8 cellular contexts compared by ENCODE assay signal in the genomic region with DNA sequence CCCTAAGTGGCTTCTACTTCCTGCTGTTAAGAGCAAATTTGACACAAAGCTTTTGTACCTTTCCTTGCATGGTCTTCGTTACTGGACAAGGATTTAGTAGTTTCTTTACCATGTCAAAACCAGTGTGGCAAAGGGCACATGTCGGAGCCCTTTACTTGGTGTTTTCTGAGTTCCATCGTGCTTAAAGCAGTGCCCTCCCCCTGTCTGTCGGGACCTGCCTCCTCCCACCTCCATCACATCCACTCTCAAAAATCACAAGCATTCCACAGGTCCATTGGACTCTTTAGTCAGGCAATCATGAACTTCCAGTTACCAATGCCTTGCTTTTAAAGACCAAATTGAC. TPM values are rescaled to one million over a fixed set of nuclear protein-coding genes. Genes with fewer than 3 reads are reported as not detected.
DNase-seq lines count a peak whose midpoint lies in the region; ATAC-seq and TF ChIP-seq lines count a peak whose summit lies in the region.

No MANE protein-coding gene starts in this region.

- H3K4me3 ChIP-seq in MM.1S (ENCODE audit: low read length) (peak overlapping the region; percentile 53), mesenchymal stem cell (ENCODE audit: insufficient read depth in 1 of 2, low read depth in 1 of 2, low read length in 2 of 2) (no peak overlapping the region), colonic mucosa (no peak overlapping the region)

- no peak overlapping the region for H3K23ac ChIP-seq in mesenchymal stem cell (ENCODE audit: low read length in 2 of 2)

- no peak overlapping the region for H2BK15ac ChIP-seq in mesenchymal stem cell (ENCODE audit: low read depth, poor library complexity, severe bottlenecking)

- H3K9me3 ChIP-seq in MM.1S (replicated peaks; ENCODE audit: insufficient read depth, low read length) (no peaks in the 10 kb centered on the region), mesenchymal stem cell (ENCODE audit: control insufficient read depth, low read length) (no peaks in the 10 kb centered on the region), colonic mucosa (no peaks in the 10 kb centered on the region)

- H3K4me1 ChIP-seq in MM.1S (ENCODE audit: low read length) (peaks cover 13% of the 10 kb centered on the region), mesenchymal stem cell (ENCODE audit: control insufficient read depth, insufficient read depth, low read depth, low read length) (peaks cover 4% of the 10 kb centered on the region), colonic mucosa (no peaks in the 10 kb centered on the region)

- no peaks in the 10 kb centered on the region for H3K9me2 ChIP-seq in MM.1S (replicated peaks; ENCODE audit: insufficient read depth, low read length)

- H4K91ac ChIP-seq in mesenchymal stem cell (ENCODE audit: low read length) = no peak overlapping the region

- H3K18ac ChIP-seq in mesenchymal stem cell (ENCODE audit: low read depth in 1 of 2, low read length in 2 of 2) = no peak overlapping the region

- no peaks in the 10 kb centered on the region for H3F3A ChIP-seq in MM.1S (ENCODE audit: insufficient read depth, low read length)

- ATAC-seq in GM18499 (IDR thresholded peaks at IDR 0.05; ENCODE audit: insufficient read depth, unreplicated experiment) (peak; percentile 29), GM21723 (IDR thresholded peaks at IDR 0.05; ENCODE audit: unreplicated experiment) (peak; percentile 60)

- H3K27ac ChIP-seq in MM.1S (ENCODE audit: low read length) (no peak overlapping the region), mesenchymal stem cell (ENCODE audit: low read length, poor library complexity, severe bottlenecking) (no peak overlapping the region), colonic mucosa (no peak overlapping the region)

- H2BK12ac ChIP-seq in mesenchymal stem cell (ENCODE audit: low read length in 2 of 2) = no peak overlapping the region

- 26% methylated on average over 4 of the region's 4 CpGs for WGBS in mesenchymal stem cell

- H2AFZ ChIP-seq in MM.1S (ENCODE audit: low read length) (no peak overlapping the region), mesenchymal stem cell (ENCODE audit: low read depth, low read length) (no peak overlapping the region)

- no peak overlapping the region for H2AK5ac ChIP-seq in mesenchymal stem cell (ENCODE audit: low read length, severe bottlenecking)

- H3K79me1 ChIP-seq in mesenchymal stem cell (replicated peaks; ENCODE audit: low read length, poor library complexity, severe bottlenecking) = no peaks in the 10 kb centered on the region

- H3K9ac ChIP-seq in MM.1S (ENCODE audit: low read length) (no peak overlapping the region), mesenchymal stem cell (ENCODE audit: low read length) (no peak overlapping the region), colonic mucosa (ENCODE audit: low read depth in 2 of 2, low read length in 2 of 2) (no peak overlapping the region)

- intact Hi-C loops in colonic mucosa (cut with DNase I) = no loop called here

- TF ChIP-seq CTCF in MM.1S (IDR thresholded peaks at IDR 0.05; ENCODE audit: low read length) = no peak
- TF ChIP-seq CTCF in colonic mucosa (IDR thresholded peaks at IDR 0.05) = no peak

- 0 out of 2 replicates have a peak, but pooled peaks cover 7% of the 10 kb centered on the region for H3K27me3 ChIP-seq in MM.1S (replicated peaks; ENCODE audit: insufficient read depth, low read length)
- H3K27me3 ChIP-seq in mesenchymal stem cell (ENCODE audit: control insufficient read depth in 1 of 2, insufficient read depth in 1 of 2, low read length in 2 of 2) = no peaks in the 10 kb centered on the region
- H3K27me3 ChIP-seq in colonic mucosa = no peaks in the 10 kb centered on the region

- H3K36me3 ChIP-seq in MM.1S (replicated peaks; ENCODE audit: insufficient read depth, low read length) (no peaks in the 10 kb centered on the region), mesenchymal stem cell (ENCODE audit: control insufficient read depth in 1 of 2, insufficient read depth in 2 of 2, low read depth in 1 of 2, low read length in 2 of 2) (no peaks in the 10 kb centered on the region), colonic mucosa (no peaks in the 10 kb centered on the region)

- no peak overlapping the region for H3K14ac ChIP-seq in mesenchymal stem cell (ENCODE audit: low read length in 2 of 2)

- peak overlapping the region; percentile 56 for H4K8ac ChIP-seq in mesenchymal stem cell (ENCODE audit: low read length)

- H3K4ac ChIP-seq in mesenchymal stem cell (ENCODE audit: low read depth in 1 of 2, low read length in 2 of 2) = no peak overlapping the region

- no peaks in the 10 kb centered on the region for H3K79me2 ChIP-seq in MM.1S (ENCODE audit: low read length)

- H2BK120ac ChIP-seq in mesenchymal stem cell (ENCODE audit: low read depth, low read length) = no peak overlapping the region

- DNase-seq in MM.1S = no peak
- peak; percentile 5 for DNase-seq in mesenchymal stem cell
- DNase-seq in NCI-H748 (lab: John Stamatoyannopoulos, UW; ENCODE audit: unreplicated experiment) = no peak
- DNase-seq in colonic mucosa = no peak
- DNase-seq in NCI-H1436 treated with DMSO at 0.1 percent for 48 hours (lab: John Stamatoyannopoulos, UW) = no peak
- no peak for DNase-seq in NCI-H1436 (lab: John Stamatoyannopoulos, UW)

- H2BK5ac ChIP-seq in mesenchymal stem cell (ENCODE audit: low read depth, low read length, poor library complexity, severe bottlenecking) = no peak overlapping the region

- H3K4me2 ChIP-seq in MM.1S (ENCODE audit: low read depth, low read length) (peak overlapping the region; percentile 54), mesenchymal stem cell (ENCODE audit: low read length, poor library complexity, severe bottlenecking) (no peak overlapping the region)

- no peaks in the 10 kb centered on the region for H4K20me1 ChIP-seq in MM.1S (ENCODE audit: insufficient read depth, low read length)

RNA-seq across cellular contexts. Expression of gene CCDC141, which starts 0.8 kb away (rescaled TPM):
- polyA plus RNA-seq in mesenchymal stem cell (2013, experiment 1 of 2) = 0.43 TPM
- 0.41 TPM for polyA plus RNA-seq in mesenchymal stem cell (2013, experiment 2 of 2)
- total RNA-seq in colonic mucosa = 1 to 10 TPM in 1 of 2 donors, under 1 TPM in 1; 0.42 to 1.0 TPM
